ENCODE assay signal across 22 cellular contexts in the genomic region with DNA sequence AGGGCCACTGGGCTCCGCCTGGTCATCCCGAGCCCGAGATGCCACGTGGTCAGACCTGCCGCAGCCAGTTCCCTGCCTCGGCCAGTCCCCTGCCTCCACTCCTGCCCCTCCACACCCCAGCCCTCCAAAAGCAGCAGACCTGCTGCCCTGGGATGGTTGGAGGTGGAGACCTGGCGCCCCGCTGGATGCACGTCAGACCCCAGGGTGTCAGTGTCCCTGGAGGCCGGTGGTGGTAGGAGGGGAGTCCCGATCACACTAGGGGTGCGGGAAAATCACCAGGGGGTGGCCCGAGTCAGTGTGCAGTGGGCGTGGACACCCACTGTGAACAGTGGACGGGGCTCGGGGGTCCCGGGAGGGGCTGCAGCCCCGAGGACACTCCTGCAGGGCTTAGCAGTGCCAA. TPM values are rescaled to one million over a fixed set of nuclear protein-coding genes. Genes with fewer than 3 reads are reported as not detected.
"Had no signal": no experiment of that assay in that cellular context is flagged by ENCODE, and none has a peak within 500 bp of the region (broad histone marks: within the 10 kb centered on the region; RNA-seq: fewer than 3 reads in every experiment).

No MANE protein-coding gene starts in this region.

- ATAC-seq: effector memory CD8-positive, alpha-beta T cell; esophagus mucosa; gastrocnemius medialis; heart right ventricle; left cardiac atrium; left lung; left ventricle myocardium superior; lower lobe of right lung; mucosa of descending colon had no signal

- H3K27ac ChIP-seq: colonic mucosa, epithelial cell of prostate, esophagus squamous epithelium, gastrocnemius medialis, heart right ventricle, left lung, lower lobe of right lung had no signal

- H3K4me1 ChIP-seq: colonic mucosa, gastrocnemius medialis, left lung, lower lobe of right lung had no signal

- H3K36me3 ChIP-seq: colonic mucosa, esophagus squamous epithelium, gastrocnemius medialis, heart right ventricle, left lung, lower lobe of right lung had no signal

- H3K27me3 ChIP-seq: colonic mucosa had no signal

- H3K9me3 ChIP-seq: colonic mucosa, esophagus squamous epithelium, gastrocnemius medialis, heart right ventricle, left lung, lower lobe of right lung, mucosa of descending colon had no signal

- DNase-seq: colonic mucosa; cortex of kidney; effector memory CD8-positive, alpha-beta T cell; endodermal cell; esophagus squamous epithelium; foreskin fibroblast; foreskin melanocyte; gastrocnemius medialis; glutamatergic neuron; head of caudate nucleus; heart right ventricle; hippocampal formation; left cardiac atrium; left lung; left ventricle myocardium superior; lower lobe of right lung; mesenchymal stem cell; mucosa of descending colon; naive B cell had no signal

- H3K4me3 ChIP-seq: colonic mucosa, esophagus squamous epithelium, gastrocnemius medialis, heart right ventricle, left lung, lower lobe of right lung, mucosa of descending colon had no signal

RNA-seq across cellular contexts. Expression of gene TPSG1, which starts 26.9 kb away (rescaled TPM):
- polyA plus RNA-seq: keratinocyte had no signal

RNA-seq across cellular contexts. Expression of gene TPSB2, which starts 31.8 kb away (rescaled TPM):
- polyA plus RNA-seq: keratinocyte had no signal

RNA-seq across cellular contexts. Expression of gene TPSAB1, which starts 42.3 kb away (rescaled TPM):
- polyA plus RNA-seq: keratinocyte had no signal

RNA-seq across cellular contexts. Expression of gene CACNA1H, which starts 45.3 kb away (rescaled TPM):
- polyA plus RNA-seq: keratinocyte had no signal

RNA-seq across cellular contexts. Expression of gene TPSD1, which starts 57.7 kb away (rescaled TPM):
- polyA plus RNA-seq: keratinocyte had no signal
